1 cellular context compared by ENCODE assay signal in the genomic region with DNA sequence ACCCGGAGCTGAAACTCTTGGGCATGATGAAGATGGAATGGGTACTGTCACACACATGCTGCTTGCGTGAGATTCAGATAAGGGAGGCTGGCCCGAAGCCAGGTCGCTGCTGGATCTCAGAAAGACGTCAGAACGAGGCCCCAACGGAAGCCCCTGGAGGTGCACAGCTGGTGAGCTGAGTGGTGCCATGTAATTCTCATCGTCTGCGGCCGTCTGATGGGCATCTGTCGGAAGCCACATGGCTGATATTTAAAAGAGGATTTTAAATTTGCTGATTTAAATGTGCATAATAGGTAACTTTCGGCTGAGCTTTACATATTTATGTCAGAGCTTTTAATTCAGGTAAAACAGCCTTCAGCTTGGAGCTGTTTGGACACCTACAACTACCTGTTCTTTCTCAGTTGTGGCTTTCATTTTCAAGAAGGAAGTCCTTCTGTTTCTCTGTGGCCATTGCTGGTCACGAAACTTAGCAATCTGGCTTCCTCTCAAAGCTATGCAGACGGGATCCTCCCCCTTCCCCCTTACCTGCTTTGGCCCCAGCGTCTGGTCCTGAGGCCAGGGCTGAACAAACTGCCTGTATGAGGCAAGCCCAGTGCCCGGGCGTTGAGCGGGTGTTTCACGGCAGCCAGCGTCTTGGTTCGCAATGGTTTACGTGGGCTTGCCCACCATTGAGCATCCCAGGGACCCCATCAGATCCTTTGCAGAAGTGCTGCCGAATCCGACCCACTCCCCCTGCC.
TF ChIP-seq lines count a peak whose summit lies in the region.

No MANE protein-coding gene starts in this region.

TF ChIP-seq in GM12878, 131 proteins besides CTCF, POLR2A, EP300 and RAD21 (continued from another document):
- TF ChIP-seq, protein P1, sequence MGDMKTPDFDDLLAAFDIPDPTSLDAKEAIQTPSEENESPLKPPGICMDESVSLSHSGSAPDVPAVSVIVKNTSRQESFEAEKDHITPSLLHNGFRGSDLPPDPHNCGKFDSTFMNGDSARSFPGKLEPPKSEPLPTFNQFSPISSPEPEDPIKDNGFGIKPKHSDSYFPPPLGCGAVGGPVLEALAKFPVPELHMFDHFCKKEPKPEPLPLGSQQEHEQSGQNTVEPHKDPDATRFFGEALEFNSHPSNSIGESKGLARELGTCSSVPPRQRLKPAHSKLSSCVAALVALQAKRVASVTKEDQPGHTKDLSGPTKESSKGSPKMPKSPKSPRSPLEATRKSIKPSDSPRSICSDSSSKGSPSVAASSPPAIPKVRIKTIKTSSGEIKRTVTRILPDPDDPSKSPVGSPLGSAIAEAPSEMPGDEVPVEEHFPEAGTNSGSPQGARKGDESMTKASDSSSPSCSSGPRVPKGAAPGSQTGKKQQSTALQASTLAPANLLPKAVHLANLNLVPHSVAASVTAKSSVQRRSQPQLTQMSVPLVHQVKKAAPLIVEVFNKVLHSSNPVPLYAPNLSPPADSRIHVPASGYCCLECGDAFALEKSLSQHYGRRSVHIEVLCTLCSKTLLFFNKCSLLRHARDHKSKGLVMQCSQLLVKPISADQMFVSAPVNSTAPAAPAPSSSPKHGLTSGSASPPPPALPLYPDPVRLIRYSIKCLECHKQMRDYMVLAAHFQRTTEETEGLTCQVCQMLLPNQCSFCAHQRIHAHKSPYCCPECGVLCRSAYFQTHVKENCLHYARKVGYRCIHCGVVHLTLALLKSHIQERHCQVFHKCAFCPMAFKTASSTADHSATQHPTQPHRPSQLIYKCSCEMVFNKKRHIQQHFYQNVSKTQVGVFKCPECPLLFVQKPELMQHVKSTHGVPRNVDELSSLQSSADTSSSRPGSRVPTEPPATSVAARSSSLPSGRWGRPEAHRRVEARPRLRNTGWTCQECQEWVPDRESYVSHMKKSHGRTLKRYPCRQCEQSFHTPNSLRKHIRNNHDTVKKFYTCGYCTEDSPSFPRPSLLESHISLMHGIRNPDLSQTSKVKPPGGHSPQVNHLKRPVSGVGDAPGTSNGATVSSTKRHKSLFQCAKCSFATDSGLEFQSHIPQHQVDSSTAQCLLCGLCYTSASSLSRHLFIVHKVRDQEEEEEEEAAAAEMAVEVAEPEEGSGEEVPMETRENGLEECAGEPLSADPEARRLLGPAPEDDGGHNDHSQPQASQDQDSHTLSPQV (IDR thresholded peaks at IDR 0.05): no peak
- TF ChIP-seq CREM (IDR thresholded peaks at IDR 0.05; ENCODE audit: low read depth): peak; percentile 77
- no peak for TF ChIP-seq MTA2 (IDR thresholded peaks at IDR 0.05; ENCODE audit: low read depth)
- TF ChIP-seq ZNF274 (IDR thresholded peaks at IDR 0.05; ENCODE audit: insufficient read depth, insufficient read length): no peak
- no peak for TF ChIP-seq RELA (IDR thresholded peaks at IDR 0.05; ENCODE audit: borderline replicate concordance, partially characterized antibody)
- no peak for TF ChIP-seq ESRRA (IDR thresholded peaks at IDR 0.05; ENCODE audit: low read length)
- no peak for TF ChIP-seq KAT2A (conservative IDR thresholded peaks at IDR 0.05; ENCODE audit: control insufficient read depth, low read depth, low read length)
- TF ChIP-seq KLF5 (IDR thresholded peaks at IDR 0.05; ENCODE audit: partially characterized antibody): peak; percentile 31
- TF ChIP-seq NR2C1 (IDR thresholded peaks at IDR 0.05): no peak
TF ChIP-seq in GM12878: peak in this region for 40.
